ENCODE assay signal across 21 cellular contexts in genomic region chr3:128339491-128340012, GRCh38.
"Had no signal": no experiment of that assay in that cellular context is flagged by ENCODE, and none has a peak within 500 bp of the region (broad histone marks: within the 10 kb centered on the region; RNA-seq: fewer than 3 reads in every experiment).

No MANE protein-coding gene starts in this region.

- DNase-seq: activated CD4-positive, alpha-beta T cell treated with anti-CD3 and anti-CD28 coated beads, Interleukin-2, amount 10 ng/mL, durations not matched to agents 7 days and 5 days; activated CD4-positive, CD25-positive, alpha-beta regulatory T cell treated with anti-CD3 and anti-CD28 coated beads, Interleukin-2, amount 50 U/mL, for 72 hours; activated CD8-positive, alpha-beta memory T cell treated with anti-CD3 and anti-CD28 coated beads, Interleukin-2, amount 10 ng/mL, durations not matched to agents 7 days and 5 days; activated CD8-positive, alpha-beta T cell treated with anti-CD3 and anti-CD28 coated beads for 36 hours; activated gamma-delta T cell; activated T-cell treated with anti-CD3 and anti-CD28 coated beads for 4 hours; anterior cingulate cortex; caudate nucleus; dermis blood vessel endothelial cell; effector CD8-positive, alpha-beta T cell; glutamatergic neuron; hippocampal formation; left ventricle myocardium superior; occipital lobe; posterior cingulate gyrus; stimulated activated CD4-positive, alpha-beta T cell treated with anti-CD3 and anti-CD28 coated beads, Interleukin-12 subunit alpha, Interleukin-12 subunit beta, amount 100 ng/mL, for 4 hours; stimulated activated CD4-positive, alpha-beta T cell treated with anti-CD3 and anti-CD28 coated beads, Interleukin-4, amount 100 ng/mL, for 4 hours; stimulated activated naive CD8-positive, alpha-beta T cell treated with anti-CD3 and anti-CD28 coated beads, Interleukin-15, Interleukin-2, amounts not matched to agents 100 U/mL and 50 U/mL, for 24 hours; T1000; WERI-Rb-1 had no signal

- H3K4me3 ChIP-seq: body of pancreas had no signal

- H3K9me3 ChIP-seq: body of pancreas had no signal

- H3K27ac ChIP-seq: body of pancreas, WERI-Rb-1 had no signal

- H3K27me3 ChIP-seq: body of pancreas had no signal
